Comparison of ENCODE assay signal across 8 cellular contexts in genomic region chr7:91940171-91940570, GRCh38. TPM values are rescaled to one million over a fixed set of nuclear protein-coding genes. Genes with fewer than 3 reads are reported as not detected.
DNase-seq lines count a peak whose midpoint lies in the region; ATAC-seq, FAIRE-seq and TF ChIP-seq lines count a peak whose summit lies in the region.

No MANE protein-coding gene starts in this region.

- H3K9me3 ChIP-seq in neuronal stem cell (replicated peaks in 1 of 2; ENCODE audit: control insufficient read depth in 2 of 2, insufficient read depth in 1 of 2, low read depth in 1 of 2, low read length in 2 of 2), result no peaks in the 10 kb centered on the region

- TF ChIP-seq CTCF in foreskin keratinocyte (conservative IDR thresholded peaks at IDR 0.05), result no peak

- H2AK5ac ChIP-seq in neuronal stem cell (ENCODE audit: low read depth, low read length), result no peak overlapping the region

- H2AFZ ChIP-seq in neuronal stem cell (ENCODE audit: low read length), result peak overlapping the region; percentile 98

- no peaks in the 10 kb centered on the region for H3K36me3 ChIP-seq in neuronal stem cell (replicated peaks in 1 of 2; ENCODE audit: control insufficient read depth in 2 of 2, insufficient read depth in 2 of 2, low read length in 2 of 2)

- H3K23ac ChIP-seq in neuronal stem cell (ENCODE audit: low read depth, low read length, poor library complexity), result no peak overlapping the region

- H3K27me3 ChIP-seq in foreskin keratinocyte, result no peaks in the 10 kb centered on the region
- H3K27me3 ChIP-seq in neuronal stem cell (ENCODE audit: control insufficient read depth in 3 of 3, insufficient read depth in 3 of 3, low read depth in 1 of 3, low read length in 3 of 3), result no peaks in the 10 kb centered on the region

- peak; percentile 16 for ATAC-seq in HG02642 (IDR thresholded peaks at IDR 0.05; ENCODE audit: poor library complexity, unreplicated experiment)
- ATAC-seq in foreskin keratinocyte, result peak; percentile 4

- peak overlapping the region; percentile 93 to 99 for H3K4me3 ChIP-seq in neuronal stem cell (ENCODE audit: low read length in 2 of 2)

- FAIRE-seq in RCC 7860 (lab: Jason Lieb, UNC), result no peak

- no CpG with 5 or more reads among the region's 12 CpGs for WGBS in neuronal stem cell (ENCODE audit: extremely low coverage in 2 of 2, insufficient read length in 2 of 2, insufficient replicate concordance in 1 of 2), 2 donors

- no peak overlapping the region for H3K4ac ChIP-seq in neuronal stem cell (ENCODE audit: low read length)

- peak overlapping the region; percentile 72 for H2BK5ac ChIP-seq in neuronal stem cell (ENCODE audit: low read length)

- peak overlapping the region; percentile 96 for H3K9ac ChIP-seq in neuronal stem cell (ENCODE audit: low read depth, low read length, poor library complexity)

- peak overlapping the region; percentile 93 for H3K18ac ChIP-seq in neuronal stem cell (ENCODE audit: low read length)

- peaks cover 13% of the 10 kb centered on the region for H3K4me1 ChIP-seq in foreskin keratinocyte
- peaks cover 1 to 4% of the 10 kb centered on the region in 2 donors for H3K4me1 ChIP-seq in neuronal stem cell (ENCODE audit: control insufficient read depth in 2 of 2, insufficient read depth in 1 of 2, low read depth in 1 of 2, low read length in 2 of 2)

- no peak overlapping the region for H4K91ac ChIP-seq in neuronal stem cell (ENCODE audit: low read depth, low read length, poor library complexity)

- H3K79me1 ChIP-seq in neuronal stem cell (ENCODE audit: low read depth, low read length), result peaks cover 2% of the 10 kb centered on the region

- H2BK12ac ChIP-seq in neuronal stem cell (ENCODE audit: low read length), result no peak overlapping the region

- H3K27ac ChIP-seq in foreskin keratinocyte (peak overlapping the region; percentile 83), neuronal stem cell (replicated peaks; ENCODE audit: low read length) (peak overlapping the region; percentile 86)

- H3K14ac ChIP-seq in neuronal stem cell (ENCODE audit: low read length), result no peak overlapping the region

- H2BK15ac ChIP-seq in neuronal stem cell (ENCODE audit: low read length), result no peak overlapping the region

- no peak overlapping the region for H4K8ac ChIP-seq in neuronal stem cell (ENCODE audit: low read depth, low read length)

- DNase-seq in NCI-H1694 (lab: John Stamatoyannopoulos, UW) (peak; percentile 25), NCI-H1694 treated with DMSO at 0.1 percent for 48 hours (lab: John Stamatoyannopoulos, UW) (no peak), NCI-H2227 (lab: John Stamatoyannopoulos, UW; ENCODE audit: unreplicated experiment) (peak; percentile 46), foreskin keratinocyte (no peak), neuronal stem cell (ENCODE audit: low spot score) (peak; percentile 18), RCC 7860 (ENCODE audit: low spot score) (no peak)
- peak; percentile 48 to 53 for DNase-seq in activated T-cell treated with anti-CD3 and anti-CD28 coated beads, Interleukin-2, amount 50 U/mL, for 48 hours

- peak overlapping the region; percentile 84 for H3K4me2 ChIP-seq in neuronal stem cell (ENCODE audit: insufficient read depth, low read length, poor library complexity, severe bottlenecking)

- no peak overlapping the region for H2BK120ac ChIP-seq in neuronal stem cell (ENCODE audit: low read depth, low read length)

RNA-seq across cellular contexts. Expression of gene AKAP9, which starts 0.5 kb away (rescaled TPM):
- 22.8 and 25.8 TPM in 2 replicates for total RNA-seq in foreskin keratinocyte
- 6.8 and 7.7 TPM in 2 replicates for polyA plus RNA-seq in foreskin keratinocyte
- 12.8 TPM for polyA plus RNA-seq in neuronal stem cell (2013, experiment 1 of 2)
- polyA plus RNA-seq in neuronal stem cell (2013, experiment 2 of 2), result 14.0 TPM

RNA-seq across cellular contexts. Expression of gene MTERF1, which starts 59.7 kb away (rescaled TPM):
- 10.9 and 11.0 TPM in 2 replicates for total RNA-seq in foreskin keratinocyte
- polyA plus RNA-seq in foreskin keratinocyte, result 5.6 and 6.3 TPM in 2 replicates
- polyA plus RNA-seq in neuronal stem cell (2013, experiment 1 of 2), result 8.7 TPM
- polyA plus RNA-seq in neuronal stem cell (2013, experiment 2 of 2), result 8.2 TPM

Comparison
In these comparisons a context has a peak if more than half of its experiments do, and no peak if none do; other contexts are left out.
1. DNase-seq: peak in NCI-H1694 (single experiment), NCI-H2227 (single experiment), activated T-cell treated with anti-CD3 and anti-CD28 coated beads, Interleukin-2, amount 50 U/mL, for 48 hours (2 of 2) and neuronal stem cell (single experiment); none in NCI-H1694 treated with DMSO at 0.1 percent for 48 hours (single experiment), foreskin keratinocyte (0 of 2) and RCC 7860 (single experiment).